Comparison of ENCODE assay signal across 9 cellular contexts in the genomic region with DNA sequence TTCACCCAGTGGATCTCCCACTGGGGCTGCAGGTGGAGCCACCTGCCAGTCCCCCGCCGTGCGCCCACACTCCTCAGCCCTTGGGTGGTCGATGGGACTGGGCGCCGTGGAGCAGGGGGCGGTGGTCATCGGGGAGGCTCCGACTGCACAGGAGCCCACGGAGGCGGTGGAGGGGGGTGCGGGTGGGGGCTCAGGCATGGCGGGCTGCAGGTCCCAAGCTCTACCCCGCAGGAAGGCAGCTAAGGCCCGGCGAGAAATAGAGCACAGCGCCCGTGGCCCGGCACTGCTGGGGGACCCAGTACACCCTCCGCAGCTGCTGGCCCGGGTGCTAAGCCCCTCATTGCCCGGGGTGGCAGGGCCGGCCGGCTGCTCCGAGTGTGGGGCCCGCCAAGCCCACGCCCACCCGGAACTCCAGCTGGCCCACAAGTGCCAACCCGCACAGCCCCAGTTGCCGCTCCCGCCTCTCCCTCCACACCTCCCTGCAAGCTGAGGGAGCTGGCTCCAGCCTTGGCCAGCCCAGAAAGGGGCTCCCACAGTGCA. TPM values are rescaled to one million over a fixed set of nuclear protein-coding genes. Genes with fewer than 3 reads are reported as not detected.
"Had no signal": no experiment of that assay in that cellular context is flagged by ENCODE, and none has a peak within 500 bp of the region (broad histone marks: within the 10 kb centered on the region; RNA-seq: fewer than 3 reads in every experiment).

No MANE protein-coding gene starts in this region.

RNA-seq across cellular contexts. Expression of gene HNF1A, which starts 28.0 kb away (rescaled TPM):
- total RNA-seq: OCI-LY7, PC-3, PC-9, Right ventricle myocardium inferior, Right ventricle myocardium superior, RPMI7951, SJSA1, SK-MEL-5 had no signal
- polyA plus RNA-seq: SK-N-SH had no signal
